43 cellular contexts compared by ENCODE assay signal in genomic region chr19:730382-730668, GRCh38. TPM values are rescaled to one million over a fixed set of nuclear protein-coding genes. Genes with fewer than 3 reads are reported as not detected.
"Had no signal": no experiment of that assay in that cellular context is flagged by ENCODE, and none has a peak within 500 bp of the region (broad histone marks: within the 10 kb centered on the region; RNA-seq: fewer than 3 reads in every experiment).

No MANE protein-coding gene starts in this region.

- H3K27me3 Mint-ChIP-seq: activated CD4-positive, alpha-beta T cell treated with anti-CD3 and anti-CD28 coated beads for 36 hours; activated CD4-positive, alpha-beta T cell treated with anti-CD3 and anti-CD28 coated beads, Interleukin-2, amount 10 ng/mL, durations not matched to agents 24 days and 14 days; activated CD8-positive, alpha-beta memory T cell treated with anti-CD3 and anti-CD28 coated beads, Interleukin-2, amount 10 ng/mL, durations not matched to agents 7 days and 5 days; activated naive CD8-positive, alpha-beta T cell; central memory CD8-positive, alpha-beta T cell had no signal

- H3K36me3 ChIP-seq: brain microvascular endothelial cell, esophagus squamous epithelium had no signal

- H3K27me3 ChIP-seq: brain microvascular endothelial cell, esophagus squamous epithelium, gastroesophageal sphincter had no signal

- ATAC-seq: activated CD4-positive, alpha-beta T cell treated with anti-CD3 and anti-CD28 coated beads for 36 hours; activated CD8-positive, alpha-beta memory T cell treated with anti-CD3 and anti-CD28 coated beads, Interleukin-2, amount 10 ng/mL, durations not matched to agents 7 days and 5 days; activated CD8-positive, alpha-beta T cell treated with anti-CD3 and anti-CD28 coated beads, Interleukin-2, amount 10 ng/mL, durations not matched to agents 7 days and 5 days; effector memory CD8-positive, alpha-beta T cell; gastroesophageal sphincter; T-helper 17 cell had no signal

- H3K9me3 Mint-ChIP-seq: activated CD4-positive, alpha-beta memory T cell treated with anti-CD3 and anti-CD28 coated beads for 36 hours; activated CD4-positive, alpha-beta T cell treated with anti-CD3 and anti-CD28 coated beads, Interleukin-2, amount 10 ng/mL, durations not matched to agents 24 days and 14 days; activated naive CD4-positive, alpha-beta T cell treated with anti-CD3 and anti-CD28 coated beads, Interleukin-2, amount 10 ng/mL, durations not matched to agents 7 days and 5 days; activated T-helper 1 cell treated with anti-CD3 and anti-CD28 coated beads, Interleukin-12 subunit alpha, Interleukin-12 subunit beta, Interleukin-2, Interleukin-4 antibody, amounts not matched to agents 30 ng/mL and 10 ng/mL and 1 ng/mL, durations not matched to agents 14 hours and 24 hours and 36 hours; activated T-helper 2 cell treated with anti-CD3 and anti-CD28 coated beads, Interferon-gamma antibody, Interleukin-2, Interleukin-4, amounts not matched to agents 10 μg/mL and 5 μg/mL and 100 μg/mL, durations not matched to agents 14 hours and 24 hours and 36 hours; central memory CD8-positive, alpha-beta T cell; effector memory CD8-positive, alpha-beta T cell; T-helper 2 cell treated with Interferon-gamma antibody and Interleukin-4, amounts not matched to agents 5 μg/mL and 100 μg/mL, for 36 hours had no signal

- H3K36me3 Mint-ChIP-seq: activated CD4-positive, alpha-beta memory T cell treated with anti-CD3 and anti-CD28 coated beads for 36 hours; activated CD8-positive, alpha-beta memory T cell treated with anti-CD3 and anti-CD28 coated beads, Interleukin-2, amount 10 ng/mL, durations not matched to agents 7 days and 5 days; activated naive CD4-positive, alpha-beta T cell treated with anti-CD3 and anti-CD28 coated beads, Interleukin-2, amount 10 ng/mL, durations not matched to agents 7 days and 5 days; activated naive CD8-positive, alpha-beta T cell had no signal

- DNase-seq: activated CD4-positive, alpha-beta memory T cell treated with anti-CD3 and anti-CD28 coated beads for 36 hours; activated CD4-positive, alpha-beta T cell treated with anti-CD3 and anti-CD28 coated beads for 36 hours; activated CD4-positive, alpha-beta T cell treated with anti-CD3 and anti-CD28 coated beads, Interleukin-2, amount 10 ng/mL, durations not matched to agents 24 days and 14 days; activated CD4-positive, CD25-positive, alpha-beta regulatory T cell; activated CD4-positive, CD25-positive, alpha-beta regulatory T cell treated with anti-CD3 and anti-CD28 coated beads, Interleukin-2, amount 50 U/mL, for 72 hours; activated CD8-positive, alpha-beta memory T cell treated with anti-CD3 and anti-CD28 coated beads, Interleukin-2, amount 10 ng/mL, durations not matched to agents 7 days and 5 days; activated CD8-positive, alpha-beta memory T cell treated with anti-CD3 and anti-CD28 coated beads, Interleukin-2, amount 50 U/mL, for 4 hours; activated CD8-positive, alpha-beta T cell treated with anti-CD3 and anti-CD28 coated beads, Interleukin-2, amount 10 ng/mL, durations not matched to agents 7 days and 5 days; activated effector memory CD4-positive, alpha-beta T cell treated with anti-CD3 and anti-CD28 coated beads, Interleukin-2, amount 50 U/mL, for 16 hours; activated naive CD4-positive, alpha-beta T cell treated with anti-CD3 and anti-CD28 coated beads, Interleukin-2, amount 10 ng/mL, durations not matched to agents 7 days and 5 days; activated T-cell treated with anti-CD3 and anti-CD28 coated beads, Interleukin-2, amount 50 U/mL, for 1 hour; activated T-cell treated with anti-CD3 and anti-CD28 coated beads, Interleukin-2, amount 50 U/mL, for 48 hours; amniotic stem cell; anterior cingulate cortex; brain microvascular endothelial cell; cortex of kidney; dermis blood vessel endothelial cell; effector CD4-positive, alpha-beta T cell; effector memory CD8-positive, alpha-beta T cell; esophagus squamous epithelium; foreskin melanocyte; T-helper 1 cell; T-helper 17 cell; T1000; WERI-Rb-1 had no signal

- H3K4me3 ChIP-seq: esophagus squamous epithelium, gastroesophageal sphincter had no signal

- H3K9me3 ChIP-seq: esophagus squamous epithelium, gastroesophageal sphincter had no signal

- FAIRE-seq: astrocyte, bronchial epithelial cell, colon, endothelial cell of umbilical vein had no signal

- H3K27ac Mint-ChIP-seq: activated CD4-positive, alpha-beta memory T cell treated with anti-CD3 and anti-CD28 coated beads for 36 hours; activated CD4-positive, alpha-beta T cell treated with anti-CD3 and anti-CD28 coated beads for 36 hours; activated CD4-positive, alpha-beta T cell treated with anti-CD3 and anti-CD28 coated beads, Interleukin-2, amount 10 ng/mL, durations not matched to agents 24 days and 14 days; activated CD8-positive, alpha-beta memory T cell treated with anti-CD3 and anti-CD28 coated beads, Interleukin-2, amount 10 ng/mL, durations not matched to agents 7 days and 5 days; activated CD8-positive, alpha-beta T cell treated with anti-CD3 and anti-CD28 coated beads, Interleukin-2, amount 10 ng/mL, durations not matched to agents 7 days and 5 days; activated naive CD4-positive, alpha-beta T cell treated with anti-CD3 and anti-CD28 coated beads, Interleukin-2, amount 10 ng/mL, durations not matched to agents 7 days and 5 days; activated naive CD8-positive, alpha-beta T cell; activated T-helper 1 cell treated with anti-CD3 and anti-CD28 coated beads, Interleukin-12 subunit alpha, Interleukin-12 subunit beta, Interleukin-2, Interleukin-4 antibody, amounts not matched to agents 30 ng/mL and 10 ng/mL and 1 ng/mL, durations not matched to agents 14 hours and 24 hours and 36 hours; activated T-helper 2 cell treated with anti-CD3 and anti-CD28 coated beads, Interferon-gamma antibody, Interleukin-2, Interleukin-4, amounts not matched to agents 10 μg/mL and 5 μg/mL and 100 μg/mL, durations not matched to agents 14 hours and 24 hours and 36 hours; effector memory CD8-positive, alpha-beta T cell; T-helper 17 cell; T-helper 2 cell treated with Interferon-gamma antibody and Interleukin-4, amounts not matched to agents 5 μg/mL and 100 μg/mL, for 36 hours had no signal

- H3K4me3 Mint-ChIP-seq: activated CD4-positive, alpha-beta memory T cell treated with anti-CD3 and anti-CD28 coated beads for 36 hours; activated CD4-positive, alpha-beta T cell treated with anti-CD3 and anti-CD28 coated beads for 36 hours; activated CD4-positive, alpha-beta T cell treated with anti-CD3 and anti-CD28 coated beads, Interleukin-2, amount 10 ng/mL, durations not matched to agents 24 days and 14 days; activated CD8-positive, alpha-beta memory T cell treated with anti-CD3 and anti-CD28 coated beads, Interleukin-2, amount 10 ng/mL, durations not matched to agents 7 days and 5 days; activated CD8-positive, alpha-beta T cell treated with anti-CD3 and anti-CD28 coated beads, Interleukin-2, amount 10 ng/mL, durations not matched to agents 7 days and 5 days; activated naive CD4-positive, alpha-beta T cell treated with anti-CD3 and anti-CD28 coated beads, Interleukin-2, amount 10 ng/mL, durations not matched to agents 7 days and 5 days; activated naive CD8-positive, alpha-beta T cell; activated T-helper 1 cell treated with anti-CD3 and anti-CD28 coated beads, Interleukin-12 subunit alpha, Interleukin-12 subunit beta, Interleukin-2, Interleukin-4 antibody, amounts not matched to agents 30 ng/mL and 10 ng/mL and 1 ng/mL, durations not matched to agents 14 hours and 24 hours and 36 hours; central memory CD8-positive, alpha-beta T cell; effector memory CD8-positive, alpha-beta T cell; T-helper 17 cell; T-helper 2 cell treated with Interferon-gamma antibody and Interleukin-4, amounts not matched to agents 5 μg/mL and 100 μg/mL, for 36 hours had no signal

- H3K4me1 Mint-ChIP-seq: activated CD4-positive, alpha-beta T cell treated with anti-CD3 and anti-CD28 coated beads for 36 hours had no signal

- H3K27ac ChIP-seq: brain microvascular endothelial cell, epithelial cell of prostate, gastroesophageal sphincter, WERI-Rb-1 had no signal

RNA-seq across cellular contexts. Expression of gene MISP, which starts 20.6 kb away (rescaled TPM):
- total RNA-seq: activated CD4-positive, alpha-beta memory T cell treated with anti-CD3 and anti-CD28 coated beads for 36 hours; activated CD4-positive, alpha-beta T cell treated with anti-CD3 and anti-CD28 coated beads, Interleukin-2, amount 10 ng/mL, durations not matched to agents 24 days and 14 days; activated CD8-positive, alpha-beta memory T cell treated with anti-CD3 and anti-CD28 coated beads for 36 hours; activated CD8-positive, alpha-beta memory T cell treated with anti-CD3 and anti-CD28 coated beads, Interleukin-2, amount 10 ng/mL, durations not matched to agents 7 days and 5 days; activated CD8-positive, alpha-beta T cell treated with anti-CD3 and anti-CD28 coated beads, Interleukin-2, amount 10 ng/mL, durations not matched to agents 7 days and 5 days; activated T-helper 1 cell treated with anti-CD3 and anti-CD28 coated beads, Interleukin-12 subunit alpha, Interleukin-12 subunit beta, Interleukin-2, Interleukin-4 antibody, amounts not matched to agents 30 ng/mL and 10 ng/mL and 1 ng/mL, durations not matched to agents 14 hours and 24 hours and 36 hours; activated T-helper 2 cell treated with anti-CD3 and anti-CD28 coated beads, Interferon-gamma antibody, Interleukin-2, Interleukin-4, amounts not matched to agents 10 μg/mL and 5 μg/mL and 100 μg/mL, durations not matched to agents 14 hours and 24 hours and 36 hours; cardiac septum; dermis blood vessel endothelial cell; endothelial cell of umbilical vein; fibroblast of lung; T-helper 17 cell had no signal
- polyA plus RNA-seq: endothelial cell of umbilical vein, fibroblast of lung had no signal

RNA-seq across cellular contexts. Expression of gene PALM, which starts 21.6 kb away (rescaled TPM):
- total RNA-seq: activated CD4-positive, alpha-beta T cell treated with anti-CD3 and anti-CD28 coated beads, Interleukin-2, amount 10 ng/mL, durations not matched to agents 24 days and 14 days; activated CD8-positive, alpha-beta memory T cell treated with anti-CD3 and anti-CD28 coated beads, Interleukin-2, amount 10 ng/mL, durations not matched to agents 7 days and 5 days; activated CD8-positive, alpha-beta T cell treated with anti-CD3 and anti-CD28 coated beads, Interleukin-2, amount 10 ng/mL, durations not matched to agents 7 days and 5 days; activated T-helper 2 cell treated with anti-CD3 and anti-CD28 coated beads, Interferon-gamma antibody, Interleukin-2, Interleukin-4, amounts not matched to agents 10 μg/mL and 5 μg/mL and 100 μg/mL, durations not matched to agents 14 hours and 24 hours and 36 hours; T-helper 17 cell had no signal

RNA-seq across cellular contexts. Expression of gene PRSS57, which starts 35.1 kb away (rescaled TPM):
- total RNA-seq: activated CD4-positive, alpha-beta memory T cell treated with anti-CD3 and anti-CD28 coated beads for 36 hours; activated CD4-positive, alpha-beta T cell treated with anti-CD3 and anti-CD28 coated beads for 36 hours; activated CD4-positive, alpha-beta T cell treated with anti-CD3 and anti-CD28 coated beads, Interleukin-2, amount 10 ng/mL, durations not matched to agents 24 days and 14 days; activated CD8-positive, alpha-beta memory T cell treated with anti-CD3 and anti-CD28 coated beads for 36 hours; activated CD8-positive, alpha-beta T cell treated with anti-CD3 and anti-CD28 coated beads, Interleukin-2, amount 10 ng/mL, durations not matched to agents 7 days and 5 days; activated T-helper 1 cell treated with anti-CD3 and anti-CD28 coated beads, Interleukin-12 subunit alpha, Interleukin-12 subunit beta, Interleukin-2, Interleukin-4 antibody, amounts not matched to agents 30 ng/mL and 10 ng/mL and 1 ng/mL, durations not matched to agents 14 hours and 24 hours and 36 hours; activated T-helper 2 cell treated with anti-CD3 and anti-CD28 coated beads, Interferon-gamma antibody, Interleukin-2, Interleukin-4, amounts not matched to agents 10 μg/mL and 5 μg/mL and 100 μg/mL, durations not matched to agents 14 hours and 24 hours and 36 hours; astrocyte; bronchial epithelial cell; cardiac septum; chondrocyte; dermis blood vessel endothelial cell; endothelial cell of umbilical vein; esophagus squamous epithelium; fibroblast of lung; fibroblast of villous mesenchyme; gastroesophageal sphincter; glomerular endothelial cell; T-helper 17 cell had no signal
- polyA plus RNA-seq: endothelial cell of umbilical vein, esophagus, fibroblast of lung had no signal
